36 cellular contexts compared by ENCODE assay signal in the genomic region with DNA sequence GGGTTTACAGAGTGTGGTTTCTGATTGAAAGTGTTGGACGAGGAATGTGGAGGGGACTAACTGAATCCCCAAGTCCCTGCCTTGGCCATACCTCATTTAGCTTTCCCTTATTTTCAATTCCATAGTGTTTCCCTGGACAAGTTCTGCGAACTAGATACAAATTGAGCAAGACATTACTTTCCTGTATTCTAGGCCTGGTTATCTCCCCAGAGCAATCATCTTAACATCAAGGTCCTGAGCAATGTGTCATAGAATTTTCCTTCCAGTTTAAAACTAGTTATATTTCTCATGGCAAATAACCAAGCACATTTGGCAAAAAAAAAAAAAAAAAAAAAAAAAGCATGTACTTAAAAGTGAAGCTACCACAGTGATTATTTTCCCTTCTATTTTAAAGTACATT.
"Had no signal": no experiment of that assay in that cellular context is flagged by ENCODE, and none has a peak within 500 bp of the region (broad histone marks: within the 10 kb centered on the region; RNA-seq: fewer than 3 reads in every experiment).

No MANE protein-coding gene starts in this region.

- H3K27me3 Mint-ChIP-seq: activated T-helper 17 cell treated with anti-CD3 and anti-CD28 coated beads, Interleukin-2, amount 50 U/mL, for 72 hours; brain; effector memory CD8-positive, alpha-beta T cell; naive B cell; stimulated activated naive B cell treated with anti-CD40 and anti-IgM and Interleukin-4, amounts not matched to agents 10 μg/mL and 1 μg/mL and 100 μg/mL, for 72 hours had no signal

- FAIRE-seq: kidney, pancreas, TTC549, urothelium cell line had no signal

- H3K9me3 Mint-ChIP-seq: brain, mesothelial cell of epicardium, nephron progenitor cell had no signal

- H3K4me3 ChIP-seq: cardiac muscle cell, pancreas, prostate gland, smooth muscle cell, stomach, suprapubic skin, tibial nerve had no signal

- H3K27me3 ChIP-seq: cardiac muscle cell, pancreas, stomach, suprapubic skin, tibial nerve had no signal

- DNase-seq: activated CD4-positive, alpha-beta T cell treated with anti-CD3 and anti-CD28 coated beads for 48 hours; activated CD4-positive, alpha-beta T cell treated with anti-CD3 and anti-CD28 coated beads, Interleukin-2, amount 50 U/mL, for 48 hours; activated CD8-positive, alpha-beta memory T cell treated with anti-CD3 and anti-CD28 coated beads, Interleukin-2, amount 50 U/mL, for 4 hours; activated gamma-delta T cell treated with Interleukin-2 at 50 U/mL for 16 hours; activated naive CD4-positive, alpha-beta T cell treated with anti-CD3 and anti-CD28 coated beads, Interleukin-2, amount 50 U/mL, for 16 hours; activated T-cell treated with anti-CD3 and anti-CD28 coated beads, Interleukin-2, amount 50 U/mL, for 4 hours; anterior cingulate cortex; cerebellar nuclear complex; cortex of kidney; effector memory CD8-positive, alpha-beta T cell; erythroblast; foreskin fibroblast; head of caudate nucleus; hippocampal formation; kidney; naive B cell; nephron progenitor cell; pancreas; retina; stimulated activated CD4-positive, alpha-beta T cell treated with anti-CD3 and anti-CD28 coated beads, Interleukin-1b, Interleukin-23, amount 100 ng/mL, for 48 hours; stimulated activated naive B cell treated with anti-CD40 and anti-IgM and Interleukin-4, amounts not matched to agents 10 μg/mL and 1 μg/mL and 100 μg/mL, for 72 hours; stomach; T-helper 9 cell had no signal

- H3K27ac Mint-ChIP-seq: activated T-helper 17 cell treated with anti-CD3 and anti-CD28 coated beads, Interleukin-2, amount 50 U/mL, for 72 hours; brain; effector memory CD8-positive, alpha-beta T cell; mesothelial cell of epicardium; naive B cell; nephron progenitor cell; stimulated activated naive B cell treated with anti-CD40 and anti-IgM and Interleukin-4, amounts not matched to agents 10 μg/mL and 1 μg/mL and 100 μg/mL, for 72 hours; T-helper 1 cell treated with Interleukin-12 subunit alpha and Interleukin-12 subunit beta and Interleukin-4 antibody, amounts not matched to agents 30 μg/mL and 1 μg/mL, for 36 hours had no signal

- H3K4me3 Mint-ChIP-seq: activated T-cell treated with anti-CD3 and anti-CD28 coated beads, Interleukin-2, amount 50 U/mL, for 4 hours; activated T-helper 17 cell treated with anti-CD3 and anti-CD28 coated beads, Interleukin-2, amount 50 U/mL, for 72 hours; brain; effector memory CD8-positive, alpha-beta T cell; mesothelial cell of epicardium; naive B cell; nephron progenitor cell; stimulated activated naive B cell treated with anti-CD40 and anti-IgM and Interleukin-4, amounts not matched to agents 10 μg/mL and 1 μg/mL and 100 μg/mL, for 72 hours; T-helper 1 cell treated with Interleukin-12 subunit alpha and Interleukin-12 subunit beta and Interleukin-4 antibody, amounts not matched to agents 30 μg/mL and 1 μg/mL, for 36 hours had no signal

- H3K4me1 ChIP-seq: pancreas, prostate gland, stomach, suprapubic skin had no signal

- H3K4me1 Mint-ChIP-seq: activated T-helper 17 cell treated with anti-CD3 and anti-CD28 coated beads, Interleukin-2, amount 50 U/mL, for 72 hours; brain; mesothelial cell of epicardium; naive B cell; nephron progenitor cell; stimulated activated naive B cell treated with anti-CD40 and anti-IgM and Interleukin-4, amounts not matched to agents 10 μg/mL and 1 μg/mL and 100 μg/mL, for 72 hours had no signal

- H3K4me2 ChIP-seq: smooth muscle cell had no signal

- H3K36me3 ChIP-seq: cardiac muscle cell, pancreas, prostate gland, stomach, suprapubic skin, tibial nerve had no signal

- H3K27ac ChIP-seq: cardiac muscle cell, pancreas, prostate gland, stomach, suprapubic skin, tibial nerve, VCaP had no signal

- H3K9me3 ChIP-seq: pancreas, prostate gland, stomach, suprapubic skin, tibial nerve had no signal

- ATAC-seq: activated T-cell treated with anti-CD3 and anti-CD28 coated beads, Interleukin-2, amount 50 U/mL, for 4 hours; activated T-helper 17 cell treated with anti-CD3 and anti-CD28 coated beads, Interleukin-2, amount 50 U/mL, for 72 hours; effector memory CD8-positive, alpha-beta T cell; pancreas; sciatic nerve; stimulated activated naive B cell treated with anti-CD40 and anti-IgM and Interleukin-4, amounts not matched to agents 10 μg/mL and 1 μg/mL and 100 μg/mL, for 72 hours had no signal

- H3K36me3 Mint-ChIP-seq: brain; mesothelial cell of epicardium; naive B cell; stimulated activated naive B cell treated with anti-CD40 and anti-IgM and Interleukin-4, amounts not matched to agents 10 μg/mL and 1 μg/mL and 100 μg/mL, for 72 hours had no signal
